1 cellular context compared by ENCODE assay signal in the genomic region with DNA sequence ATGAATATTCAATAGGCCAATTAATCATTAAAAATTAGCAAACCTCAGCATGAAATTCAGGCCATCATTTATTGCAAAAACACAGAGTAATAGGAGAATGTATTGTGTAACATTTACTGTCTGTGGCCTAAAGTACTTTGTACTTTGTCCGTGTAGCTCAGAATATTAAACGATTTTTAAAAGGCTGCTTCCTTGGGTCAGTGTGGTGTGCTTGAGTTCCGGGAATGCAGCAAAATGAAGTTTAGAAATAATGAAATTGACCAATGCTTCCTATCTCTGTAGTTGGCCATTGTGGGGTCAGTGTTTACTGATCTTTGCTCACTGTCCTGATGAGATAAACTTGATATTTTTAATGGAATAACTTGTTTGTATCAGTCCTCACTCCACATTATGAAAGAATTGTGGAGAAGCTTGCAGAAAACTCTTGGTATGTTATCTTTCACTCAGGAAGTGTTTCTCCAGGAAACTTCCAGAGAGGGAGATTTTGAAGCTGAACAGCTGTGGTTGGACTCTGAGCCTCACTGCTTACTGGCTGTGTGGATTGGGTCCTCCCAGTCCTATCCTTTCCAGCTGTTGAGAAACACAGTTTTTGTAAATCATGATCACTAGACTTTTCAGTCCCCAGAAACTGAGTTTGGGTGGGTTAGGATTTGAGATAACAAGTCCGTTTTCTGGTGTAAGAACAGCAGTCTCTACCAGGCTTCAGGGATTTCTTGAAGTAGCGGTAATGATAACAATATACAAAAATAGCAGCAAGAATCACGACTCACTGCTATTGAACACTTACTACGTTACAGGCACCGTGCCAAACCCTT.
A peak's percentile ranks its signal among the peaks of the same experiment; 100 is the strongest.
TF ChIP-seq lines count a peak whose summit lies in the region.

No MANE protein-coding gene starts in this region.

TF ChIP-seq in HepG2, 621 proteins besides CTCF, POLR2A, EP300 and RAD21 (continued from another document and continues in another):
- TF ChIP-seq RELA (CRISPR knock-in tag; IDR thresholded peaks at IDR 0.05) (no peak), TEAD2 (CRISPR knock-in tag; IDR thresholded peaks at IDR 0.05) (no peak), SETDB1 (CRISPR knock-in tag; IDR thresholded peaks at IDR 0.05; ENCODE audit: borderline replicate concordance) (no peak), PRDM4 (CRISPR knock-in tag; IDR thresholded peaks at IDR 0.05; ENCODE audit: borderline replicate concordance) (no peak), NFRKB (IDR thresholded peaks at IDR 0.05) (no peak), LCORL (IDR thresholded peaks at IDR 0.05) (no peak), LCORL (CRISPR knock-in tag; IDR thresholded peaks at IDR 0.05) (no peak; the same call in 1 of the 2 replicates), KLF11 (CRISPR knock-in tag; IDR thresholded peaks at IDR 0.05) (no peak), NFYC (CRISPR knock-in tag; IDR thresholded peaks at IDR 0.05) (no peak), ZNF75D (CRISPR knock-in tag; IDR thresholded peaks at IDR 0.05; ENCODE audit: borderline replicate concordance) (no peak), ZNF484 (CRISPR knock-in tag; IDR thresholded peaks at IDR 0.05; ENCODE audit: borderline replicate concordance, low read depth) (no peak), NFKBIZ (CRISPR knock-in tag; IDR thresholded peaks at IDR 0.05) (0 out of 2 replicates have a peak, but pooled peaks have one; percentile 31), SKIL (CRISPR knock-in tag; IDR thresholded peaks at IDR 0.05; ENCODE audit: borderline replicate concordance) (no peak), ZMYM4 (CRISPR knock-in tag; IDR thresholded peaks at IDR 0.05) (no peak), MEIS2 (CRISPR knock-in tag; IDR thresholded peaks at IDR 0.05) (no peak), ZNF687 (CRISPR knock-in tag; IDR thresholded peaks at IDR 0.05) (no peak), AGO2 (optimal IDR thresholded peaks at IDR 0.05; ENCODE audit: low read depth, low read length) (no peak), ZNF124 (CRISPR knock-in tag; IDR thresholded peaks at IDR 0.05) (no peak), FOXP4 (CRISPR knock-in tag; IDR thresholded peaks at IDR 0.05) (peak; percentile 51), GABPA (IDR thresholded peaks at IDR 0.05; ENCODE audit: low read depth, low read length) (no peak), GABPA (CRISPR knock-in tag; IDR thresholded peaks at IDR 0.05; ENCODE audit: low read depth) (0 out of 2 replicates have a peak, but pooled peaks have one; percentile 10), HHEX (CRISPR knock-in tag; IDR thresholded peaks at IDR 0.05) (no peak), ZNF496 (CRISPR knock-in tag; IDR thresholded peaks at IDR 0.05; ENCODE audit: insufficient replicate concordance) (no peak), IRX3 (CRISPR knock-in tag; IDR thresholded peaks at IDR 0.05; ENCODE audit: borderline replicate concordance, low read depth) (no peak), ZNF546 (CRISPR knock-in tag; conservative IDR thresholded peaks at IDR 0.05) (no peak), ZNF672 (CRISPR knock-in tag; IDR thresholded peaks at IDR 0.05) (no peak), YY1 (IDR thresholded peaks at IDR 0.05; ENCODE audit: insufficient read depth, insufficient replicate concordance, low read depth, low read length) (no peak), NFE2L2 (IDR thresholded peaks at IDR 0.05; ENCODE audit: low read length) (no peak), FOXA3 (CRISPR knock-in tag; IDR thresholded peaks at IDR 0.05) (peak; percentile 59; the same call in 1 of the 2 replicates), ZNF20 (CRISPR knock-in tag; IDR thresholded peaks at IDR 0.05) (no peak), E2F2 (CRISPR knock-in tag; IDR thresholded peaks at IDR 0.05; ENCODE audit: borderline replicate concordance) (no peak), MTF2 (CRISPR knock-in tag; IDR thresholded peaks at IDR 0.05; ENCODE audit: borderline replicate concordance) (peak; percentile 78; the same call in 1 of the 2 replicates), JUND (CRISPR knock-in tag; IDR thresholded peaks at IDR 0.05) (no peak), HOXA5 (CRISPR knock-in tag; IDR thresholded peaks at IDR 0.05) (no peak; the same call in 1 of the 2 replicates), ZNF234 (CRISPR knock-in tag; conservative IDR thresholded peaks at IDR 0.05) (no peak), ZNF569 (CRISPR knock-in tag; IDR thresholded peaks at IDR 0.05; ENCODE audit: borderline replicate concordance) (no peak), ZNF563 (CRISPR knock-in tag; IDR thresholded peaks at IDR 0.05) (no peak), ZNF629 (CRISPR knock-in tag; conservative IDR thresholded peaks at IDR 0.05) (no peak), SYNCRIP (IDR thresholded peaks at IDR 0.05; ENCODE audit: insufficient read depth, low read depth, low read length) (no peak)
- TF ChIP-seq, protein P1, sequence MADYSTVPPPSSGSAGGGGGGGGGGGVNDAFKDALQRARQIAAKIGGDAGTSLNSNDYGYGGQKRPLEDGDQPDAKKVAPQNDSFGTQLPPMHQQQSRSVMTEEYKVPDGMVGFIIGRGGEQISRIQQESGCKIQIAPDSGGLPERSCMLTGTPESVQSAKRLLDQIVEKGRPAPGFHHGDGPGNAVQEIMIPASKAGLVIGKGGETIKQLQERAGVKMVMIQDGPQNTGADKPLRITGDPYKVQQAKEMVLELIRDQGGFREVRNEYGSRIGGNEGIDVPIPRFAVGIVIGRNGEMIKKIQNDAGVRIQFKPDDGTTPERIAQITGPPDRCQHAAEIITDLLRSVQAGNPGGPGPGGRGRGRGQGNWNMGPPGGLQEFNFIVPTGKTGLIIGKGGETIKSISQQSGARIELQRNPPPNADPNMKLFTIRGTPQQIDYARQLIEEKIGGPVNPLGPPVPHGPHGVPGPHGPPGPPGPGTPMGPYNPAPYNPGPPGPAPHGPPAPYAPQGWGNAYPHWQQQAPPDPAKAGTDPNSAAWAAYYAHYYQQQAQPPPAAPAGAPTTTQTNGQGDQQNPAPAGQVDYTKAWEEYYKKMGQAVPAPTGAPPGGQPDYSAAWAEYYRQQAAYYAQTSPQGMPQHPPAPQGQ (CRISPR knock-in tag; IDR thresholded peaks at IDR 0.05; ENCODE audit: borderline replicate concordance), result no peak
- TF ChIP-seq, protein P2, sequence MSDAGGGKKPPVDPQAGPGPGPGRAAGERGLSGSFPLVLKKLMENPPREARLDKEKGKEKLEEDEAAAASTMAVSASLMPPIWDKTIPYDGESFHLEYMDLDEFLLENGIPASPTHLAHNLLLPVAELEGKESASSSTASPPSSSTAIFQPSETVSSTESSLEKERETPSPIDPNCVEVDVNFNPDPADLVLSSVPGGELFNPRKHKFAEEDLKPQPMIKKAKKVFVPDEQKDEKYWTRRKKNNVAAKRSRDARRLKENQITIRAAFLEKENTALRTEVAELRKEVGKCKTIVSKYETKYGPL (CRISPR knock-in tag; IDR thresholded peaks at IDR 0.05), result 0 out of 2 replicates have a peak, but pooled peaks have one; percentile 21
- TF ChIP-seq, protein P3, sequence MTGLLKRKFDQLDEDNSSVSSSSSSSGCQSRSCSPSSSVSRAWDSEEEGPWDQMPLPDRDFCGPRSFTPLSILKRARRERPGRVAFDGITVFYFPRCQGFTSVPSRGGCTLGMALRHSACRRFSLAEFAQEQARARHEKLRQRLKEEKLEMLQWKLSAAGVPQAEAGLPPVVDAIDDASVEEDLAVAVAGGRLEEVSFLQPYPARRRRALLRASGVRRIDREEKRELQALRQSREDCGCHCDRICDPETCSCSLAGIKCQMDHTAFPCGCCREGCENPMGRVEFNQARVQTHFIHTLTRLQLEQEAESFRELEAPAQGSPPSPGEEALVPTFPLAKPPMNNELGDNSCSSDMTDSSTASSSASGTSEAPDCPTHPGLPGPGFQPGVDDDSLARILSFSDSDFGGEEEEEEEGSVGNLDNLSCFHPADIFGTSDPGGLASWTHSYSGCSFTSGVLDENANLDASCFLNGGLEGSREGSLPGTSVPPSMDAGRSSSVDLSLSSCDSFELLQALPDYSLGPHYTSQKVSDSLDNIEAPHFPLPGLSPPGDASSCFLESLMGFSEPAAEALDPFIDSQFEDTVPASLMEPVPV (CRISPR knock-in tag; IDR thresholded peaks at IDR 0.05), result no peak
- TF ChIP-seq, protein P4, sequence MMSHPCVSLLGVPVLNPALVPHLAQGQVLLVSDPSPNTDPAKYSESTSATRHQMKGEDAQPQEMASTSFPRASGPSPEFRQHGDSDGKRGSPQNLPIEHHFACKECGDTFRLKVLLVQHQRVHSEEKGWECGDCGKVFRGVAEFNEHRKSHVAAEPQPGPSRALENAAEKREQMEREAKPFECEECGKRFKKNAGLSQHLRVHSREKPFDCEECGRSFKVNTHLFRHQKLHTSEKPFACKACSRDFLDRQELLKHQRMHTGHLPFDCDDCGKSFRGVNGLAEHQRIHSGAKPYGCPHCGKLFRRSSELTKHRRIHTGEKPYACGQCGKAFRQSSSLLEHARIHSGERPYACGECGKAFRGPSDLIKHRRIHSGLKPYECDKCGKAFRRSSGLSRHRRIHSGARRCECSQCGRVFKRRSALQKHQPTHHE (CRISPR knock-in tag; IDR thresholded peaks at IDR 0.05; ENCODE audit: borderline replicate concordance), result no peak
